Comparison of ENCODE assay signal across 30 cellular contexts in genomic region chr1:205570796-205571537, GRCh38.
DNase-seq lines count a peak whose midpoint lies in the region; ATAC-seq and TF ChIP-seq lines count a peak whose summit lies in the region.
"Had no signal": no experiment of that assay in that cellular context is flagged by ENCODE, and none has a peak within 500 bp of the region (broad histone marks: within the 10 kb centered on the region; RNA-seq: fewer than 3 reads in every experiment).

No MANE protein-coding gene starts in this region.

- H3K9me3 ChIP-seq in SK-N-SH, result no peaks in the 10 kb centered on the region
- H3K9me3 ChIP-seq in mammary epithelial cell (replicated peaks; ENCODE audit: insufficient read depth, low read length), result no peaks in the 10 kb centered on the region
- H3K9me3 ChIP-seq: adrenal gland, right atrium auricular region, SJSA1, thoracic aorta, uterus had no signal

- 0 out of 3 replicates have a peak, but pooled peaks have one; percentile 14 for ATAC-seq in SK-N-SH treated with all-trans-retinoic acid at 6 μM for 48 hours
- ATAC-seq in left lobe of liver, result no peak
- ATAC-seq: left colon, WTC11 had no signal

- no peak overlapping the region for H3K4me2 ChIP-seq in SK-N-SH
- H3K4me2 ChIP-seq in mammary epithelial cell (ENCODE audit: insufficient read depth, low read depth, low read length), result no peak overlapping the region
- H3K4me2 ChIP-seq: hepatocyte had no signal

- H3K27me3 ChIP-seq in SK-N-SH (ENCODE audit: insufficient read depth) (peaks cover 75% of the 10 kb centered on the region), mammary epithelial cell (ENCODE audit: insufficient read depth, low read length) (peaks cover 22% of the 10 kb centered on the region)

- intact Hi-C loops in mammary epithelial cell (cut with micrococcal nuclease), result no loop called here

- no peak overlapping the region for H3K27ac ChIP-seq in SK-N-SH (ENCODE audit: low read depth in 2 of 2, low read length in 1 of 2)
- no peak overlapping the region for H3K27ac ChIP-seq in mammary epithelial cell (ENCODE audit: insufficient read depth, low read depth, low read length)
- H3K27ac ChIP-seq: adrenal gland, hepatocyte, parathyroid adenoma, right atrium auricular region, SJSA1, thoracic aorta, uterus had no signal

- H3K36me3 ChIP-seq in SK-N-SH (replicated peaks in 1 of 2; ENCODE audit: control insufficient read depth in 1 of 2, insufficient read depth in 2 of 2, low read length in 1 of 2) (no peaks in the 10 kb centered on the region), mammary epithelial cell (ENCODE audit: insufficient read depth, low read length) (no peaks in the 10 kb centered on the region)
- H3K36me3 ChIP-seq: adrenal gland, right atrium auricular region, SJSA1, thoracic aorta, uterus had no signal

- H3K79me2 ChIP-seq in SK-N-SH (ENCODE audit: insufficient read depth) (no peaks in the 10 kb centered on the region), mammary epithelial cell (ENCODE audit: insufficient read depth, low read length) (no peaks in the 10 kb centered on the region)
- H3K79me2 ChIP-seq: hepatocyte, parathyroid adenoma had no signal

- TF ChIP-seq EP300 in SK-N-SH (IDR thresholded peaks at IDR 0.05; ENCODE audit: borderline replicate concordance in 1 of 2, low read depth in 1 of 2, low read length in 1 of 2), result no peak

- no peak for TF ChIP-seq CTCF in SK-N-SH (IDR thresholded peaks at IDR 0.05)
- TF ChIP-seq CTCF in mammary epithelial cell (conservative IDR thresholded peaks at IDR 0.05 in 1 of 2, IDR thresholded peaks at IDR 0.05 in 1 of 2; ENCODE audit: extremely low read depth in 1 of 2, insufficient read depth in 1 of 2, low read depth in 1 of 2, low read length in 2 of 2), result no peak

- H3F3A ChIP-seq in SK-N-SH (replicated peaks; ENCODE audit: insufficient read depth), result no peaks in the 10 kb centered on the region

- dilution Hi-C loops in mammary epithelial cell (cut with HindIII; ENCODE audit: low sequenced_read_pairs), result no loop called here

- no peak for DNase-seq in SK-N-SH
- peak; percentile 27 for DNase-seq in NCI-H226
- DNase-seq in mammary epithelial cell, result peak; percentile 32
- DNase-seq in left lobe of liver (ENCODE audit: low spot score), result peak; percentile 4
- no peak for DNase-seq in foreskin melanocyte
- no peak for DNase-seq in occipital lobe (lab: John Stamatoyannopoulos, UW)
- DNase-seq in mesenteric fat pad (ENCODE audit: low spot score), result no peak
- DNase-seq: activated CD4-positive, alpha-beta T cell treated with anti-CD3 and anti-CD28 coated beads, Interleukin-2, amount 50 U/mL, for 1 hour; activated naive CD4-positive, alpha-beta T cell treated with Interleukin-2 at 50 U/mL for 16 hours; activated T-cell treated with anti-CD3 and anti-CD28 coated beads, Interleukin-2, amount 50 U/mL, for 72 hours; AML-193; Calu3; CD4-positive, CD25-positive, alpha-beta regulatory T cell; HFFc6; left colon; NCI-H1417; NCI-H2081 treated with DMSO at 0.1 percent for 48 hours; NCI-H2227 treated with DMSO at 0.1 percent for 48 hours; small intestine; stimulated activated naive CD4-positive, alpha-beta T cell treated with Interleukin-2 at 50 U/mL for 16 hours; T-cell; uterus had no signal

- CTCF ChIA-PET in SK-N-SH (lab: Yijun Ruan, JAX) (interaction anchor here (1.3 to 3.1 kb wide), 7 partner anchors 11 to 87 kb away, joined by 3 to 18 read pairs (median 6); no protein-coding TSS in a partner anchor), mammary epithelial cell (lab: Charles Lee; ENCODE audit: low non-redundant PET) (interaction anchor here (0.7 kb wide), 1 partner anchor 631 kb away, joined by 4 read pairs; no protein-coding TSS in a partner anchor)

- POLR2A ChIA-PET in SK-N-SH (lab: Yijun Ruan, JAX), result no interaction called here

- no peak for TF ChIP-seq RAD21 in SK-N-SH (IDR thresholded peaks at IDR 0.05; ENCODE audit: low read length)

- H2AFZ ChIP-seq in SK-N-SH (ENCODE audit: low read depth), result no peak overlapping the region
- no peak overlapping the region for H2AFZ ChIP-seq in mammary epithelial cell (ENCODE audit: low read depth, low read length)
- H2AFZ ChIP-seq: hepatocyte, parathyroid adenoma had no signal

- no TSS peak for BruUV-seq in mammary epithelial cell (replicated peaks; lab: Mats Ljungman, UMichigan)

- H3K9me2 ChIP-seq in SK-N-SH, result no peaks in the 10 kb centered on the region

- in situ Hi-C loops in mammary epithelial cell (cut with MboI; ENCODE audit: low sequenced_read_pairs in 2 of 2), result no loop called here

- WGBS in SK-N-SH (ENCODE audit: low lambda C conversion rate), result 66% methylated on average over 2 of the region's 2 CpGs
- 69% methylated on average over 2 of the region's 2 CpGs for WGBS in mammary epithelial cell (ENCODE audit: low coverage, missing lambda C conversion rate)

- H3K4me1 ChIP-seq in SK-N-SH (ENCODE audit: control insufficient read depth in 1 of 2, insufficient read depth in 2 of 2, low read depth in 1 of 2, low read length in 1 of 2) (peaks cover 0 to 2% of the 10 kb centered on the region in 2 experiments; a peak in 1 of 4 replicates), mammary epithelial cell (ENCODE audit: insufficient read depth, low read length) (peaks cover 3% of the 10 kb centered on the region)
- H3K4me1 ChIP-seq: adrenal gland, parathyroid adenoma, SJSA1 had no signal

- H4K20me1 ChIP-seq in SK-N-SH (ENCODE audit: insufficient read depth) (no peaks in the 10 kb centered on the region), mammary epithelial cell (ENCODE audit: insufficient read depth, low read length) (no peaks in the 10 kb centered on the region)

- H3K9ac ChIP-seq in SK-N-SH (no peak overlapping the region), mammary epithelial cell (ENCODE audit: insufficient read depth, low read length) (no peak overlapping the region)
- H3K9ac ChIP-seq: parathyroid adenoma had no signal

- H3K4me3 ChIP-seq in SK-N-SH (ENCODE audit: low read depth in 2 of 2, low read length in 1 of 2), result no peak overlapping the region
- H3K4me3 ChIP-seq in mammary epithelial cell (replicated peaks in 1 of 3; ENCODE audit: insufficient read depth in 1 of 3, low read depth in 2 of 3, low read length in 3 of 3), result no peak overlapping the region
- H3K4me3 ChIP-seq: adrenal gland, hepatocyte, right atrium auricular region, SJSA1, thoracic aorta, uterus had no signal

TF ChIP-seq in SK-N-SH treated with all-trans-retinoic acid at 6 μM for 48 hours, 23 proteins besides CTCF, POLR2A, EP300 and RAD21 (continues in another document):
- TF ChIP-seq SNAI2 (CRISPR knock-in tag; IDR thresholded peaks at IDR 0.05), result no peak
- no peak for TF ChIP-seq OSR1 (CRISPR knock-in tag; IDR thresholded peaks at IDR 0.05)
- no peak for TF ChIP-seq ARNTL (CRISPR knock-in tag; IDR thresholded peaks at IDR 0.05; ENCODE audit: borderline replicate concordance, low read depth)
- TF ChIP-seq TCF4 (CRISPR knock-in tag; IDR thresholded peaks at IDR 0.05; ENCODE audit: borderline replicate concordance), result no peak
- TF ChIP-seq, protein P1, sequence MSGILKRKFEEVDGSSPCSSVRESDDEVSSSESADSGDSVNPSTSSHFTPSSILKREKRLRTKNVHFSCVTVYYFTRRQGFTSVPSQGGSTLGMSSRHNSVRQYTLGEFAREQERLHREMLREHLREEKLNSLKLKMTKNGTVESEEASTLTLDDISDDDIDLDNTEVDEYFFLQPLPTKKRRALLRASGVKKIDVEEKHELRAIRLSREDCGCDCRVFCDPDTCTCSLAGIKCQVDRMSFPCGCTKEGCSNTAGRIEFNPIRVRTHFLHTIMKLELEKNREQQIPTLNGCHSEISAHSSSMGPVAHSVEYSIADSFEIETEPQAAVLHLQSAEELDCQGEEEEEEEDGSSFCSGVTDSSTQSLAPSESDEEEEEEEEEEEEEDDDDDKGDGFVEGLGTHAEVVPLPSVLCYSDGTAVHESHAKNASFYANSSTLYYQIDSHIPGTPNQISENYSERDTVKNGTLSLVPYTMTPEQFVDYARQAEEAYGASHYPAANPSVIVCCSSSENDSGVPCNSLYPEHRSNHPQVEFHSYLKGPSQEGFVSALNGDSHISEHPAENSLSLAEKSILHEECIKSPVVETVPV (CRISPR knock-in tag; IDR thresholded peaks at IDR 0.05), result no peak
- no peak for TF ChIP-seq TOX (CRISPR knock-in tag; IDR thresholded peaks at IDR 0.05; ENCODE audit: borderline replicate concordance)
- no peak for TF ChIP-seq GLIS3 (CRISPR knock-in tag; IDR thresholded peaks at IDR 0.05)

TF ChIP-seq in SK-N-SH, 30 proteins besides CTCF, POLR2A, EP300 and RAD21:
- TF ChIP-seq YY1 (IDR thresholded peaks at IDR 0.05; ENCODE audit: low read depth) (no peak), POLR2AphosphoS5 (IDR thresholded peaks at IDR 0.05; ENCODE audit: low read depth, low read length) (no peak), FOXJ3 (CRISPR knock-in tag; IDR thresholded peaks at IDR 0.05) (no peak), RFX5 (IDR thresholded peaks at IDR 0.05; ENCODE audit: low read length) (no peak), MAX (IDR thresholded peaks at IDR 0.05; ENCODE audit: low read depth) (no peak), JUND (IDR thresholded peaks at IDR 0.05) (no peak), TAF1 (IDR thresholded peaks at IDR 0.05; ENCODE audit: borderline replicate concordance, low read depth, low read length) (no peak)

Comparison
In these comparisons a context has a peak if more than half of its experiments do, and no peak if none do; other contexts are left out.
1. DNase-seq: peak in NCI-H226 (single experiment), mammary epithelial cell (single experiment) and left lobe of liver (single experiment); none in SK-N-SH (single experiment), foreskin melanocyte (single experiment), occipital lobe (single experiment) and mesenteric fat pad (single experiment).